Comparison of ENCODE assay signal across 21 cellular contexts in genomic region chr13:72246396-72246795, GRCh38.
DNase-seq lines count a peak whose midpoint lies in the region; FAIRE-seq and TF ChIP-seq lines count a peak whose summit lies in the region.
"Had no signal": no experiment of that assay in that cellular context is flagged by ENCODE, and none has a peak within 500 bp of the region (broad histone marks: within the 10 kb centered on the region; RNA-seq: fewer than 3 reads in every experiment).

No MANE protein-coding gene starts in this region.

- H3K9me3 Mint-ChIP-seq in MCF 10A (ENCODE audit: unreplicated experiment) (no peaks in the 10 kb centered on the region), astrocyte (ENCODE audit: unreplicated experiment) (no peaks in the 10 kb centered on the region)

- BruUV-seq in MCF 10A (replicated peaks; lab: Mats Ljungman, UMichigan) = no TSS peak

- no peak overlapping the region for H3K9ac ChIP-seq in astrocyte (ENCODE audit: low read length)
- H3K9ac ChIP-seq: BLaER1 treated with 17β-estradiol and CSF1 and Interleukin-3, amounts not matched to agents 10 nM and 100 nM; GM23248; KMS-11 had no signal

- H4K20me1 ChIP-seq in astrocyte (ENCODE audit: insufficient read depth, low read length) = no peaks in the 10 kb centered on the region
- H4K20me1 ChIP-seq: BLaER1 treated with 17β-estradiol and CSF1 and Interleukin-3, amounts not matched to agents 10 nM and 100 nM had no signal

- H3K4me1 ChIP-seq in breast epithelium = no peaks in the 10 kb centered on the region
- no peaks in the 10 kb centered on the region for H3K4me1 ChIP-seq in astrocyte (ENCODE audit: insufficient read depth, low read length)
- H3K4me1 ChIP-seq: BLaER1 treated with 17β-estradiol and CSF1 and Interleukin-3, amounts not matched to agents 10 nM and 100 nM had no signal

- H3K4me3 ChIP-seq in breast epithelium = no peak overlapping the region
- no peak overlapping the region for H3K4me3 ChIP-seq in astrocyte (ENCODE audit: insufficient read depth, low read depth, low read length)
- H3K4me3 ChIP-seq: BLaER1 treated with 17β-estradiol and CSF1 and Interleukin-3, amounts not matched to agents 10 nM and 100 nM; GM23248; SK-N-MC had no signal

- H3K9me3 ChIP-seq in breast epithelium (no peaks in the 10 kb centered on the region), astrocyte (ENCODE audit: insufficient read depth, low read depth, low read length) (no peaks in the 10 kb centered on the region)
- H3K9me3 ChIP-seq: BLaER1 treated with 17β-estradiol and CSF1 and Interleukin-3, amounts not matched to agents 10 nM and 100 nM had no signal

- no peaks in the 10 kb centered on the region for H3K79me2 ChIP-seq in astrocyte (ENCODE audit: insufficient read depth, low read length)

- H3K36me3 Mint-ChIP-seq in MCF 10A (ENCODE audit: insufficient read depth, unreplicated experiment) = no peaks in the 10 kb centered on the region
- H3K36me3 Mint-ChIP-seq in astrocyte (ENCODE audit: low read depth, unreplicated experiment) = no peaks in the 10 kb centered on the region

- H2AFZ ChIP-seq in astrocyte (ENCODE audit: low read depth, low read length) = no peak overlapping the region
- H2AFZ ChIP-seq: GM23248 had no signal

- POLR2A ChIA-PET in MCF 10A (lab: Yijun Ruan, JAX) = no interaction called here

- CTCF ChIA-PET in MCF 10A (lab: Yijun Ruan, JAX) = no interaction called here

- FAIRE-seq in astrocyte (lab: Jason Lieb, UNC) (no peak), frontal cortex (lab: Jason Lieb, UNC) (peak; percentile 54), H54 (lab: Jason Lieb, UNC) (no peak)
- FAIRE-seq: GM12892 had no signal

- TF ChIP-seq CTCF in MCF 10A (IDR thresholded peaks at IDR 0.05; ENCODE audit: unreplicated experiment) (no peak), breast epithelium (IDR thresholded peaks at IDR 0.05) (no peak), astrocyte (IDR thresholded peaks at IDR 0.05; ENCODE audit: insufficient read depth, low read depth, low read length) (no peak)

- H3K36me3 ChIP-seq in breast epithelium = no peaks in the 10 kb centered on the region
- H3K36me3 ChIP-seq in astrocyte (ENCODE audit: insufficient read depth, low read length) = no peaks in the 10 kb centered on the region
- H3K36me3 ChIP-seq: BLaER1 treated with 17β-estradiol and CSF1 and Interleukin-3, amounts not matched to agents 10 nM and 100 nM had no signal

- H3K4me3 Mint-ChIP-seq in MCF 10A (ENCODE audit: unreplicated experiment) (no peak overlapping the region), astrocyte (ENCODE audit: unreplicated experiment) (no peak overlapping the region)

- intact Hi-C loops in MCF 10A (cut with micrococcal nuclease) = no loop called here
- intact Hi-C loops in breast epithelium (cut with DNase I; ENCODE audit: low total_unique reads) = no loop called here

- DNase-seq in MCF 10A (ENCODE audit: unreplicated experiment) (peak; percentile 3), breast epithelium (ENCODE audit: low spot score in 2 of 2) (no peak), astrocyte (ENCODE audit: low read depth) (peak; percentile 12), frontal cortex (ENCODE audit: low spot score in 2 of 2) (no peak), DMS153 (lab: John Stamatoyannopoulos, UW) (no peak), NCI-H2107 (lab: John Stamatoyannopoulos, UW) (no peak), H54 (ENCODE audit: insufficient read length, low spot score) (no peak), NCI-H146 treated with DMSO at 0.1 percent for 48 hours (lab: John Stamatoyannopoulos, UW; ENCODE audit: unreplicated experiment) (no peak)
- DNase-seq: 8988T; DND-41; GM23248; MM.1S; NCI-H1092 treated with DMSO at 0.1 percent for 48 hours; NCI-H1694 treated with DMSO at 0.1 percent for 48 hours; NCI-H345; NK-92 treated with Interleukin-12 subunit alpha and Interleukin-12 subunit beta, amount 100 ng/mL, for 24 hours; Right ventricle myocardium superior had no signal

- TF ChIP-seq POLR2A in breast epithelium (IDR thresholded peaks at IDR 0.05) = no peak
- no peak for TF ChIP-seq POLR2A in H54 (IDR thresholded peaks at IDR 0.05; ENCODE audit: low read depth, low read length)

- H3K4me1 Mint-ChIP-seq in MCF 10A (ENCODE audit: insufficient read depth, unreplicated experiment) = no peaks in the 10 kb centered on the region
- no peaks in the 10 kb centered on the region for H3K4me1 Mint-ChIP-seq in astrocyte (ENCODE audit: low read depth, unreplicated experiment)

- no peak overlapping the region for H3K4me2 ChIP-seq in astrocyte (ENCODE audit: low read length)
- H3K4me2 ChIP-seq: BLaER1 treated with 17β-estradiol and CSF1 and Interleukin-3, amounts not matched to agents 10 nM and 100 nM; KMS-11 had no signal

- H3K27me3 Mint-ChIP-seq in MCF 10A (ENCODE audit: insufficient read depth, unreplicated experiment) (no peaks in the 10 kb centered on the region), astrocyte (ENCODE audit: low read depth, unreplicated experiment) (no peaks in the 10 kb centered on the region)

- H3K27ac Mint-ChIP-seq in MCF 10A (ENCODE audit: low read depth, unreplicated experiment) = no peak overlapping the region
- no peak overlapping the region for H3K27ac Mint-ChIP-seq in astrocyte (ENCODE audit: unreplicated experiment)

- no peak overlapping the region for H3K27ac ChIP-seq in breast epithelium
- H3K27ac ChIP-seq in astrocyte (ENCODE audit: low read depth, low read length) = no peak overlapping the region
- H3K27ac ChIP-seq: BLaER1 treated with 17β-estradiol and CSF1 and Interleukin-3, amounts not matched to agents 10 nM and 100 nM; GM23248; KMS-11; SK-N-MC had no signal

- H3K27me3 ChIP-seq in breast epithelium = no peaks in the 10 kb centered on the region
- H3K27me3 ChIP-seq in astrocyte (ENCODE audit: insufficient read depth, low read length) = no peaks in the 10 kb centered on the region
- H3K27me3 ChIP-seq: BLaER1 treated with 17β-estradiol and CSF1 and Interleukin-3, amounts not matched to agents 10 nM and 100 nM had no signal

Comparison
In these comparisons a context has a peak if more than half of its experiments do, and no peak if none do; other contexts are left out.
1. DNase-seq: peak in MCF 10A (single experiment) and astrocyte (single experiment); none in breast epithelium (0 of 2), frontal cortex (0 of 2), DMS153 (single experiment), NCI-H2107 (single experiment), H54 (single experiment) and NCI-H146 treated with DMSO at 0.1 percent for 48 hours (single experiment).